ENCODE assay signal across 33 cellular contexts in genomic region chr19:11902228-11902627, GRCh38. TPM values are rescaled to one million over a fixed set of nuclear protein-coding genes. Genes with fewer than 3 reads are reported as not detected.
"Had no signal": no experiment of that assay in that cellular context is flagged by ENCODE, and none has a peak within 500 bp of the region (broad histone marks: within the 10 kb centered on the region; RNA-seq: fewer than 3 reads in every experiment).

No MANE protein-coding gene starts in this region.

- H3K27ac ChIP-seq: brain microvascular endothelial cell, coronary artery, dorsolateral prefrontal cortex, esophagus muscularis mucosa, foreskin keratinocyte, gastroesophageal sphincter, heart right ventricle, WERI-Rb-1 had no signal

- H3K27me3 ChIP-seq: brain microvascular endothelial cell, dorsolateral prefrontal cortex, esophagus muscularis mucosa, foreskin keratinocyte, gastroesophageal sphincter, heart right ventricle had no signal

- H3K4me1 Mint-ChIP-seq: activated B cell treated with CpG ODN at 0.5 μM for 24 hours; activated T-helper 17 cell treated with anti-CD3 and anti-CD28 coated beads, Interleukin-2, amount 50 U/mL, for 72 hours; central memory CD8-positive, alpha-beta T cell; T-helper 17 cell had no signal

- DNase-seq: activated B cell treated with CpG ODN at 0.5 μM for 24 hours; activated CD4-positive, alpha-beta T cell treated with anti-CD3 and anti-CD28 coated beads for 48 hours; activated CD4-positive, alpha-beta T cell treated with anti-CD3 and anti-CD28 coated beads, Interleukin-2, amount 50 U/mL, for 1 hour; activated CD4-positive, alpha-beta T cell treated with anti-CD3 and anti-CD28 coated beads, Interleukin-2, amount 50 U/mL, for 48 hours; activated CD8-positive, alpha-beta memory T cell treated with anti-CD3 and anti-CD28 coated beads for 24 hours; activated CD8-positive, alpha-beta T cell treated with anti-CD3 and anti-CD28 coated beads for 36 hours; activated effector memory CD4-positive, alpha-beta T cell treated with Interleukin-2 at 50 U/mL for 16 hours; activated gamma-delta T cell treated with Interleukin-2 at 50 U/mL for 16 hours; activated naive CD4-positive, alpha-beta T cell treated with anti-CD3 and anti-CD28 coated beads, Interleukin-2, amount 50 U/mL, for 16 hours; activated naive CD4-positive, alpha-beta T cell treated with Interleukin-2 at 50 U/mL for 16 hours; activated T-cell treated with anti-CD3 and anti-CD28 coated beads, Interleukin-2, amount 50 U/mL, for 4 hours; amniotic stem cell; anterior cingulate cortex; brain microvascular endothelial cell; dorsolateral prefrontal cortex; effector memory CD4-positive, alpha-beta T cell; erythroblast; foreskin keratinocyte; heart right ventricle; T-helper 17 cell; T1000; WERI-Rb-1 had no signal

- H3K4me1 ChIP-seq: esophagus muscularis mucosa, foreskin keratinocyte, gastroesophageal sphincter, heart right ventricle had no signal

- H3K27me3 Mint-ChIP-seq: activated B cell treated with CpG ODN at 0.5 μM for 24 hours; activated CD8-positive, alpha-beta T cell treated with anti-CD3 and anti-CD28 coated beads for 36 hours; activated naive CD8-positive, alpha-beta T cell; activated T-helper 17 cell treated with anti-CD3 and anti-CD28 coated beads, Interleukin-2, amount 50 U/mL, for 72 hours; central memory CD8-positive, alpha-beta T cell; dendritic cell treated with granulocyte-macrophage colony-stimulating factor and Interleukin-4, amounts not matched to agents 40 ng/mL and 50 ng/mL, for 4 days; T-helper 17 cell had no signal

- FAIRE-seq: astrocyte, bronchial epithelial cell had no signal

- H3K4me3 ChIP-seq: coronary artery, dorsolateral prefrontal cortex, esophagus muscularis mucosa, gastroesophageal sphincter, heart right ventricle had no signal

- H3K27ac Mint-ChIP-seq: activated B cell treated with CpG ODN at 0.5 μM for 24 hours; activated CD8-positive, alpha-beta T cell treated with anti-CD3 and anti-CD28 coated beads for 36 hours; activated naive CD8-positive, alpha-beta T cell; activated T-helper 17 cell treated with anti-CD3 and anti-CD28 coated beads, Interleukin-2, amount 50 U/mL, for 72 hours; dendritic cell treated with granulocyte-macrophage colony-stimulating factor and Interleukin-4, amounts not matched to agents 40 ng/mL and 50 ng/mL, for 4 days; T-helper 17 cell; T-helper 2 cell treated with Interferon-gamma antibody and Interleukin-4, amounts not matched to agents 5 μg/mL and 100 μg/mL, for 36 hours had no signal

- ATAC-seq: activated CD4-positive, CD25-positive, alpha-beta regulatory T cell treated with anti-CD3 and anti-CD28 coated beads, Interleukin-2, amount 50 U/mL, for 24 hours; activated CD8-positive, alpha-beta T cell treated with anti-CD3 and anti-CD28 coated beads for 36 hours; activated T-cell treated with anti-CD3 and anti-CD28 coated beads, Interleukin-2, amount 50 U/mL, for 4 hours; activated T-helper 17 cell treated with anti-CD3 and anti-CD28 coated beads, Interleukin-2, amount 50 U/mL, for 72 hours; foreskin keratinocyte; gastroesophageal sphincter; heart right ventricle; T-helper 17 cell had no signal

- H3K36me3 ChIP-seq: brain microvascular endothelial cell had no signal

- H3K4me3 Mint-ChIP-seq: activated B cell treated with CpG ODN at 0.5 μM for 24 hours; activated CD8-positive, alpha-beta T cell treated with anti-CD3 and anti-CD28 coated beads for 36 hours; activated naive CD8-positive, alpha-beta T cell; activated T-cell treated with anti-CD3 and anti-CD28 coated beads, Interleukin-2, amount 50 U/mL, for 4 hours; activated T-helper 17 cell treated with anti-CD3 and anti-CD28 coated beads, Interleukin-2, amount 50 U/mL, for 72 hours; central memory CD8-positive, alpha-beta T cell; dendritic cell treated with granulocyte-macrophage colony-stimulating factor and Interleukin-4, amounts not matched to agents 40 ng/mL and 50 ng/mL, for 4 days; T-helper 17 cell; T-helper 2 cell treated with Interferon-gamma antibody and Interleukin-4, amounts not matched to agents 5 μg/mL and 100 μg/mL, for 36 hours had no signal

RNA-seq across cellular contexts. Expression of gene ZNF69, which starts 14.6 kb away (rescaled TPM):
- total RNA-seq: astrocyte had no signal

RNA-seq across cellular contexts. Expression of gene ZNF700, which starts 22.7 kb away (rescaled TPM):
- total RNA-seq: astrocyte had no signal

RNA-seq across cellular contexts. Expression of gene ZNF439, which starts 53.7 kb away (rescaled TPM):
- total RNA-seq: astrocyte had no signal
